9 cellular contexts compared by ENCODE assay signal in genomic region chr10:29858352-29859267, GRCh38.
A peak's percentile ranks its signal among the peaks of the same experiment; 100 is the strongest.
DNase-seq lines count a peak whose midpoint lies in the region; ATAC-seq and TF ChIP-seq lines count a peak whose summit lies in the region.
"Had no signal": no experiment of that assay in that cellular context is flagged by ENCODE, and none has a peak within 500 bp of the region (broad histone marks: within the 10 kb centered on the region; RNA-seq: fewer than 3 reads in every experiment).

No MANE protein-coding gene starts in this region.

- H3K4me3 ChIP-seq in BE2C (ENCODE audit: low read depth, low read length) (no peak overlapping the region), breast epithelium (no peak overlapping the region), left lung (no peak overlapping the region), Karpas-422 (ENCODE audit: low read length) (no peak overlapping the region)
- H3K4me3 ChIP-seq: HAP-1 had no signal

- no peaks in the 10 kb centered on the region for H4K20me1 ChIP-seq in Karpas-422 (ENCODE audit: insufficient read depth, low read depth, low read length)

- no peak overlapping the region for H3K4me2 ChIP-seq in Karpas-422 (ENCODE audit: low read depth, low read length, poor library complexity, severe bottlenecking)

- TF ChIP-seq POLR2A in breast epithelium (IDR thresholded peaks at IDR 0.05): no peak

- H3K9me2 ChIP-seq in Karpas-422 (replicated peaks; ENCODE audit: insufficient read depth, low read length): no peaks in the 10 kb centered on the region

- H2AFZ ChIP-seq in Karpas-422 (ENCODE audit: low read length): no peak overlapping the region

- H3K9me3 ChIP-seq in BE2C (no peaks in the 10 kb centered on the region), breast epithelium (no peaks in the 10 kb centered on the region), left lung (no peaks in the 10 kb centered on the region), Karpas-422 (ENCODE audit: low read length) (no peaks in the 10 kb centered on the region)
- H3K9me3 ChIP-seq: HAP-1 had no signal

- H3K36me3 ChIP-seq in BE2C (no peaks in the 10 kb centered on the region), breast epithelium (no peaks in the 10 kb centered on the region), left lung (no peaks in the 10 kb centered on the region), Karpas-422 (ENCODE audit: insufficient read depth, low read length) (no peaks in the 10 kb centered on the region)
- H3K36me3 ChIP-seq: HAP-1 had no signal

- no peaks in the 10 kb centered on the region for H3K4me1 ChIP-seq in BE2C
- no peaks in the 10 kb centered on the region for H3K4me1 ChIP-seq in breast epithelium
- H3K4me1 ChIP-seq in left lung: peaks cover 9 to 11% of the 10 kb centered on the region in 2 donors
- H3K4me1 ChIP-seq in Karpas-422 (ENCODE audit: low read length): no peaks in the 10 kb centered on the region
- H3K4me1 ChIP-seq: HAP-1 had no signal

- ATAC-seq in left lung (peak; percentile 92), GM18867 (IDR thresholded peaks at IDR 0.05; ENCODE audit: unreplicated experiment) (no peak), HG02763 (IDR thresholded peaks at IDR 0.05; ENCODE audit: unreplicated experiment) (no peak)

- intact Hi-C loops in breast epithelium (cut with DNase I; ENCODE audit: low total_unique reads) (no loop called here), left lung (cut with DNase I) (loop anchor here in 1 of 2 donors (10.0 kb wide), 1 partner anchor 124 kb away; no protein-coding TSS in a partner anchor)

- TF ChIP-seq CTCF in BE2C (IDR thresholded peaks at IDR 0.05; ENCODE audit: low read depth, low read length) (peak; percentile 51), breast epithelium (IDR thresholded peaks at IDR 0.05) (peak; percentile 8 to 74 (median 58)), left lung (IDR thresholded peaks at IDR 0.05) (peak; percentile 58 to 66)

- no peaks in the 10 kb centered on the region for H3K79me2 ChIP-seq in Karpas-422 (ENCODE audit: low read length)

- H3K27me3 ChIP-seq in BE2C: no peaks in the 10 kb centered on the region
- H3K27me3 ChIP-seq in breast epithelium: no peaks in the 10 kb centered on the region
- no peaks in the 10 kb centered on the region for H3K27me3 ChIP-seq in left lung
- no peaks in the 10 kb centered on the region for H3K27me3 ChIP-seq in Karpas-422 (ENCODE audit: low read length)

- H3K27ac ChIP-seq in breast epithelium (no peak overlapping the region), left lung (no peak overlapping the region), Karpas-422 (ENCODE audit: low read length) (no peak overlapping the region)

- no peak overlapping the region for H3K9ac ChIP-seq in Karpas-422 (ENCODE audit: low read length)

- peak; percentile 26 for DNase-seq in BE2C
- DNase-seq in LHCN-M2 (ENCODE audit: low read depth): peak; percentile 86
- peak; percentile 60 to 68 for DNase-seq in breast epithelium (ENCODE audit: low spot score in 2 of 2)
- peak; percentile 69 to 80 for DNase-seq in left lung
- DNase-seq in foreskin melanocyte: no peak
- no peak for DNase-seq in Karpas-422

Comparison
In these comparisons a context has a peak if more than half of its experiments do, and no peak if none do; other contexts are left out.
1. DNase-seq: peak in BE2C (single experiment), LHCN-M2 (single experiment), breast epithelium (2 of 2) and left lung (2 of 2); none in foreskin melanocyte (single experiment) and Karpas-422 (single experiment).
2. Peak in every context shown above with its lines, with median percentiles within 50 percentile points of each other: CTCF ChIP-seq.